Comparison of ENCODE assay signal across 14 cellular contexts in genomic region chr1:93988634-93989350, GRCh38.
DNase-seq lines count a peak whose midpoint lies in the region; FAIRE-seq and TF ChIP-seq lines count a peak whose summit lies in the region.
"Had no signal": no experiment of that assay in that cellular context is flagged by ENCODE, and none has a peak within 500 bp of the region (broad histone marks: within the 10 kb centered on the region; RNA-seq: fewer than 3 reads in every experiment).

No MANE protein-coding gene starts in this region.

- no peak overlapping the region for H3K4me3 ChIP-seq in esophagus squamous epithelium
- H3K4me3 ChIP-seq in effector memory CD4-positive, alpha-beta T cell (ENCODE audit: insufficient read depth, low read depth, low read length, poor library complexity, severe bottlenecking) = no peak overlapping the region
- H3K4me3 ChIP-seq: GM12878 had no signal

- peaks cover 33% of the 10 kb centered on the region for H3K4me1 Mint-ChIP-seq in osteocyte (ENCODE audit: unreplicated experiment)

- H3K27ac Mint-ChIP-seq in osteocyte (ENCODE audit: unreplicated experiment) = peak overlapping the region; percentile 16
- H3K27ac Mint-ChIP-seq: CD4-positive, alpha-beta memory T cell had no signal

- H3K4me3 Mint-ChIP-seq in osteocyte (ENCODE audit: unreplicated experiment) = no peak overlapping the region
- H3K4me3 Mint-ChIP-seq: CD4-positive, alpha-beta memory T cell had no signal

- no peaks in the 10 kb centered on the region for H3K9me3 ChIP-seq in esophagus squamous epithelium
- H3K9me3 ChIP-seq in effector memory CD4-positive, alpha-beta T cell (ENCODE audit: control insufficient read depth, low read length) = no peaks in the 10 kb centered on the region

- DNase-seq in Daoy (ENCODE audit: low read depth) = peak; percentile 67
- DNase-seq in NOMO-1 treated with dmso at 0.1 percent for 144 hours (lab: John Stamatoyannopoulos, UW; ENCODE audit: unreplicated experiment) = peak; percentile 59
- no peak for DNase-seq in esophagus squamous epithelium (lab: John Stamatoyannopoulos, UW)
- DNase-seq in osteocyte (ENCODE audit: extremely low spot score, unreplicated experiment) = no peak
- DNase-seq in COLO668 (lab: John Stamatoyannopoulos, UW; ENCODE audit: unreplicated experiment) = no peak
- no peak for DNase-seq in stimulated activated CD4-positive, alpha-beta T cell treated with anti-CD3 and anti-CD28 coated beads, Interleukin-1b, Interleukin-23, amount 100 ng/mL, for 48 hours
- no peak for DNase-seq in effector memory CD4-positive, alpha-beta T cell
- no peak for DNase-seq in RCC 7860 (ENCODE audit: low spot score)
- DNase-seq: CD4-positive, alpha-beta memory T cell; kidney glomerular epithelial cell; NCI-H524 treated with DMSO at 0.1 percent for 48 hours; occipital lobe had no signal

- no peak for FAIRE-seq in RCC 7860 (lab: Jason Lieb, UNC)
- FAIRE-seq: GM12878 had no signal

- peaks cover 9 to 48% (median 21%) of the 10 kb centered on the region in 3 donors for H3K4me1 ChIP-seq in esophagus squamous epithelium
- no peaks in the 10 kb centered on the region for H3K4me1 ChIP-seq in effector memory CD4-positive, alpha-beta T cell (ENCODE audit: control insufficient read depth, insufficient read depth, low read length, poor library complexity, severe bottlenecking)

- peak overlapping the region; percentile 34 to 43 (median 41) for H3K27ac ChIP-seq in esophagus squamous epithelium
- no peak overlapping the region for H3K27ac ChIP-seq in effector memory CD4-positive, alpha-beta T cell (ENCODE audit: insufficient read depth, low read length, poor library complexity, severe bottlenecking)
- H3K27ac ChIP-seq: KMS-11 had no signal

- H3K9me3 Mint-ChIP-seq in osteocyte (ENCODE audit: unreplicated experiment) = no peaks in the 10 kb centered on the region

- TF ChIP-seq POLR2A in esophagus squamous epithelium (IDR thresholded peaks at IDR 0.05) = no peak

- 13 to 32% methylated on average over 3 of the region's 3 CpGs for WGBS in esophagus squamous epithelium, 2 donors

- no peaks in the 10 kb centered on the region for H3K36me3 ChIP-seq in esophagus squamous epithelium
- H3K36me3 ChIP-seq in effector memory CD4-positive, alpha-beta T cell (ENCODE audit: control insufficient read depth, insufficient read depth, low read length) = no peaks in the 10 kb centered on the region

- H3K36me3 Mint-ChIP-seq in osteocyte (ENCODE audit: unreplicated experiment) = peaks cover 2% of the 10 kb centered on the region
- H3K36me3 Mint-ChIP-seq: CD4-positive, alpha-beta memory T cell had no signal

- intact Hi-C loops in esophagus squamous epithelium (cut with DNase I) = no loop called here

- peaks cover 0 to 3% (median 0%) of the 10 kb centered on the region in 4 donors for H3K27me3 ChIP-seq in esophagus squamous epithelium
- no peaks in the 10 kb centered on the region for H3K27me3 ChIP-seq in effector memory CD4-positive, alpha-beta T cell (replicated peaks; ENCODE audit: control insufficient read depth, insufficient read depth, low read length, poor library complexity, severe bottlenecking)

- TF ChIP-seq CTCF in esophagus squamous epithelium (IDR thresholded peaks at IDR 0.05) = no peak
- TF ChIP-seq CTCF in osteocyte (IDR thresholded peaks at IDR 0.05) = no peak

- no peaks in the 10 kb centered on the region for H3K27me3 Mint-ChIP-seq in osteocyte (ENCODE audit: unreplicated experiment)

Comparison
In these comparisons a context has a peak if more than half of its experiments do, and no peak if none do; other contexts are left out.
1. DNase-seq: peak in Daoy (single experiment) and NOMO-1 treated with dmso at 0.1 percent for 144 hours (single experiment); none in esophagus squamous epithelium (single experiment), osteocyte (single experiment), COLO668 (single experiment), stimulated activated CD4-positive, alpha-beta T cell treated with anti-CD3 and anti-CD28 coated beads, Interleukin-1b, Interleukin-23, amount 100 ng/mL, for 48 hours (single experiment), effector memory CD4-positive, alpha-beta T cell (0 of 3) and RCC 7860 (single experiment).